In the genomic region with DNA sequence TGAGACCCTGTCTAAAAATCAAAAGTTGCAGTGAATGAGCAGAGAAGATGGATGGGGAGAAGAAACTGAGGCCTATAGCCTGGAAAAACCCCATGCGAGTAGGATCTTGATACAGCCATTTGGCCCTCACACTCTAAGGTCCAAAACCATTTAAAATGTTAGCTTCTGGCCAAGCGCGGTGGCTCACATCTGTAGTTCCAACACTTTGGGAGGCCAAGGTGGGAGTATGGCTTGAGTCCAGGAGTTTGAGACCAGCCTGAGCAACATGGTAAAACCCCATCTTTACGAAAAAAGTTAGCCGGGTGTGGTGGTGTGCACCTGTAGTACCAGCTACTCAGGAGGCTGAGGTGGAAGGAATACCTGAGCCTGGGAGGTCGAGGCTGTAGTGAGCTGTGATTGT, we compare ENCODE assay signal across 2 cellular contexts.
TF ChIP-seq lines count a peak whose summit lies in the region.

No MANE protein-coding gene starts in this region.

TF ChIP-seq in GM23338, 12 proteins besides CTCF, POLR2A, EP300 and RAD21 (continued from another document and continues in another):
- TF ChIP-seq, protein P1, sequence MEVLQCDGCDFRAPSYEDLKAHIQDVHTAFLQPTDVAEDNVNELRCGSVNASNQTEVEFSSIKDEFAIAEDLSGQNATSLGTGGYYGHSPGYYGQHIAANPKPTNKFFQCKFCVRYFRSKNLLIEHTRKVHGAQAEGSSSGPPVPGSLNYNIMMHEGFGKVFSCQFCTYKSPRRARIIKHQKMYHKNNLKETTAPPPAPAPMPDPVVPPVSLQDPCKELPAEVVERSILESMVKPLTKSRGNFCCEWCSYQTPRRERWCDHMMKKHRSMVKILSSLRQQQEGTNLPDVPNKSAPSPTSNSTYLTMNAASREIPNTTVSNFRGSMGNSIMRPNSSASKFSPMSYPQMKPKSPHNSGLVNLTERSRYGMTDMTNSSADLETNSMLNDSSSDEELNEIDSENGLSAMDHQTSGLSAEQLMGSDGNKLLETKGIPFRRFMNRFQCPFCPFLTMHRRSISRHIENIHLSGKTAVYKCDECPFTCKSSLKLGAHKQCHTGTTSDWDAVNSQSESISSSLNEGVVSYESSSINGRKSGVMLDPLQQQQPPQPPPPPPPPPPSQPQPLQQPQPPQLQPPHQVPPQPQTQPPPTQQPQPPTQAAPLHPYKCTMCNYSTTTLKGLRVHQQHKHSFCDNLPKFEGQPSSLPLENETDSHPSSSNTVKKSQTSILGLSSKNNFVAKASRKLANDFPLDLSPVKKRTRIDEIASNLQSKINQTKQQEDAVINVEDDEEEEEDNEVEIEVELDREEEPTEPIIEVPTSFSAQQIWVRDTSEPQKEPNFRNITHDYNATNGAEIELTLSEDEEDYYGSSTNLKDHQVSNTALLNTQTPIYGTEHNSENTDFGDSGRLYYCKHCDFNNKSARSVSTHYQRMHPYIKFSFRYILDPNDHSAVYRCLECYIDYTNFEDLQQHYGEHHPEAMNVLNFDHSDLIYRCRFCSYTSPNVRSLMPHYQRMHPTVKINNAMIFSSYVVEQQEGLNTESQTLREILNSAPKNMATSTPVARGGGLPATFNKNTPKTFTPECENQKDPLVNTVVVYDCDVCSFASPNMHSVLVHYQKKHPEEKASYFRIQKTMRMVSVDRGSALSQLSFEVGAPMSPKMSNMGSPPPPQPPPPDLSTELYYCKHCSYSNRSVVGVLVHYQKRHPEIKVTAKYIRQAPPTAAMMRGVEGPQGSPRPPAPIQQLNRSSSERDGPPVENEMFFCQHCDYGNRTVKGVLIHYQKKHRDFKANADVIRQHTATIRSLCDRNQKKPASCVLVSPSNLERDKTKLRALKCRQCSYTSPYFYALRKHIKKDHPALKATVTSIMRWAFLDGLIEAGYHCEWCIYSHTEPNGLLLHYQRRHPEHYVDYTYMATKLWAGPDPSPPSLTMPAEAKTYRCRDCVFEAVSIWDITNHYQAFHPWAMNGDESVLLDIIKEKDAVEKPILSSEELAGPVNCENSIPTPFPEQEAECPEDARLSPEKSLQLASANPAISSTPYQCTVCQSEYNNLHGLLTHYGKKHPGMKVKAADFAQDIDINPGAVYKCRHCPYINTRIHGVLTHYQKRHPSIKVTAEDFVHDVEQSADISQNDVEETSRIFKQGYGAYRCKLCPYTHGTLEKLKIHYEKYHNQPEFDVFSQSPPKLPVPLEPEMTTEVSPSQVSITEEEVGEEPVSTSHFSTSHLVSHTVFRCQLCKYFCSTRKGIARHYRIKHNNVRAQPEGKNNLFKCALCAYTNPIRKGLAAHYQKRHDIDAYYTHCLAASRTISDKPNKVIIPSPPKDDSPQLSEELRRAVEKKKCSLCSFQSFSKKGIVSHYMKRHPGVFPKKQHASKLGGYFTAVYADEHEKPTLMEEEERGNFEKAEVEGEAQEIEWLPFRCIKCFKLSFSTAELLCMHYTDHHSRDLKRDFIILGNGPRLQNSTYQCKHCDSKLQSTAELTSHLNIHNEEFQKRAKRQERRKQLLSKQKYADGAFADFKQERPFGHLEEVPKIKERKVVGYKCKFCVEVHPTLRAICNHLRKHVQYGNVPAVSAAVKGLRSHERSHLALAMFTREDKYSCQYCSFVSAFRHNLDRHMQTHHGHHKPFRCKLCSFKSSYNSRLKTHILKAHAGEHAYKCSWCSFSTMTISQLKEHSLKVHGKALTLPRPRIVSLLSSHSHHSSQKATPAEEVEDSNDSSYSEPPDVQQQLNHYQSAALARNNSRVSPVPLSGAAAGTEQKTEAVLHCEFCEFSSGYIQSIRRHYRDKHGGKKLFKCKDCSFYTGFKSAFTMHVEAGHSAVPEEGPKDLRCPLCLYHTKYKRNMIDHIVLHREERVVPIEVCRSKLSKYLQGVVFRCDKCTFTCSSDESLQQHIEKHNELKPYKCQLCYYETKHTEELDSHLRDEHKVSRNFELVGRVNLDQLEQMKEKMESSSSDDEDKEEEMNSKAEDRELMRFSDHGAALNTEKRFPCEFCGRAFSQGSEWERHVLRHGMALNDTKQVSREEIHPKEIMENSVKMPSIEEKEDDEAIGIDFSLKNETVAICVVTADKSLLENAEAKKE (CRISPR knock-in tag; IDR thresholded peaks at IDR 0.05) = no peak
- TF ChIP-seq NANOG (IDR thresholded peaks at IDR 0.05; ENCODE audit: borderline replicate concordance) (no peak), ZNF331 (CRISPR knock-in tag; IDR thresholded peaks at IDR 0.05; ENCODE audit: low read depth) (no peak), EZH2 (IDR thresholded peaks at IDR 0.05; ENCODE audit: low read depth, unreplicated experiment) (no peak), EZH2phosphoT487 (IDR thresholded peaks at IDR 0.05; ENCODE audit: unreplicated experiment) (no peak), CREB1 (CRISPR knock-in tag; IDR thresholded peaks at IDR 0.05; ENCODE audit: low read depth) (no peak), STAT1 (IDR thresholded peaks at IDR 0.05; ENCODE audit: unreplicated experiment) (no peak), POLR2AphosphoS5 (IDR thresholded peaks at IDR 0.05; ENCODE audit: low read depth) (no peak)
- TF ChIP-seq, protein P2, sequence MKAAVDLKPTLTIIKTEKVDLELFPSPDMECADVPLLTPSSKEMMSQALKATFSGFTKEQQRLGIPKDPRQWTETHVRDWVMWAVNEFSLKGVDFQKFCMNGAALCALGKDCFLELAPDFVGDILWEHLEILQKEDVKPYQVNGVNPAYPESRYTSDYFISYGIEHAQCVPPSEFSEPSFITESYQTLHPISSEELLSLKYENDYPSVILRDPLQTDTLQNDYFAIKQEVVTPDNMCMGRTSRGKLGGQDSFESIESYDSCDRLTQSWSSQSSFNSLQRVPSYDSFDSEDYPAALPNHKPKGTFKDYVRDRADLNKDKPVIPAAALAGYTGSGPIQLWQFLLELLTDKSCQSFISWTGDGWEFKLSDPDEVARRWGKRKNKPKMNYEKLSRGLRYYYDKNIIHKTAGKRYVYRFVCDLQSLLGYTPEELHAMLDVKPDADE (IDR thresholded peaks at IDR 0.05) = no peak
- TF ChIP-seq, protein P3, sequence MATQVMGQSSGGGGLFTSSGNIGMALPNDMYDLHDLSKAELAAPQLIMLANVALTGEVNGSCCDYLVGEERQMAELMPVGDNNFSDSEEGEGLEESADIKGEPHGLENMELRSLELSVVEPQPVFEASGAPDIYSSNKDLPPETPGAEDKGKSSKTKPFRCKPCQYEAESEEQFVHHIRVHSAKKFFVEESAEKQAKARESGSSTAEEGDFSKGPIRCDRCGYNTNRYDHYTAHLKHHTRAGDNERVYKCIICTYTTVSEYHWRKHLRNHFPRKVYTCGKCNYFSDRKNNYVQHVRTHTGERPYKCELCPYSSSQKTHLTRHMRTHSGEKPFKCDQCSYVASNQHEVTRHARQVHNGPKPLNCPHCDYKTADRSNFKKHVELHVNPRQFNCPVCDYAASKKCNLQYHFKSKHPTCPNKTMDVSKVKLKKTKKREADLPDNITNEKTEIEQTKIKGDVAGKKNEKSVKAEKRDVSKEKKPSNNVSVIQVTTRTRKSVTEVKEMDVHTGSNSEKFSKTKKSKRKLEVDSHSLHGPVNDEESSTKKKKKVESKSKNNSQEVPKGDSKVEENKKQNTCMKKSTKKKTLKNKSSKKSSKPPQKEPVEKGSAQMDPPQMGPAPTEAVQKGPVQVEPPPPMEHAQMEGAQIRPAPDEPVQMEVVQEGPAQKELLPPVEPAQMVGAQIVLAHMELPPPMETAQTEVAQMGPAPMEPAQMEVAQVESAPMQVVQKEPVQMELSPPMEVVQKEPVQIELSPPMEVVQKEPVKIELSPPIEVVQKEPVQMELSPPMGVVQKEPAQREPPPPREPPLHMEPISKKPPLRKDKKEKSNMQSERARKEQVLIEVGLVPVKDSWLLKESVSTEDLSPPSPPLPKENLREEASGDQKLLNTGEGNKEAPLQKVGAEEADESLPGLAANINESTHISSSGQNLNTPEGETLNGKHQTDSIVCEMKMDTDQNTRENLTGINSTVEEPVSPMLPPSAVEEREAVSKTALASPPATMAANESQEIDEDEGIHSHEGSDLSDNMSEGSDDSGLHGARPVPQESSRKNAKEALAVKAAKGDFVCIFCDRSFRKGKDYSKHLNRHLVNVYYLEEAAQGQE (IDR thresholded peaks at IDR 0.05; ENCODE audit: unreplicated experiment) = no peak

TF ChIP-seq in WTC11, 78 proteins besides CTCF, POLR2A, EP300 and RAD21 (continued from another document):
- TF ChIP-seq MXD4 (CRISPR knock-in tag; IDR thresholded peaks at IDR 0.05; ENCODE audit: borderline replicate concordance) (no peak), JUN (CRISPR knock-in tag; IDR thresholded peaks at IDR 0.05) (no peak), ZNF138 (CRISPR knock-in tag; conservative IDR thresholded peaks at IDR 0.05) (no peak), RELA (CRISPR knock-in tag; IDR thresholded peaks at IDR 0.05; ENCODE audit: borderline replicate concordance) (no peak), NFATC4 (CRISPR knock-in tag; IDR thresholded peaks at IDR 0.05) (no peak), FOXJ3 (CRISPR knock-in tag; IDR thresholded peaks at IDR 0.05; ENCODE audit: borderline replicate concordance) (no peak)
- TF ChIP-seq, protein P4, sequence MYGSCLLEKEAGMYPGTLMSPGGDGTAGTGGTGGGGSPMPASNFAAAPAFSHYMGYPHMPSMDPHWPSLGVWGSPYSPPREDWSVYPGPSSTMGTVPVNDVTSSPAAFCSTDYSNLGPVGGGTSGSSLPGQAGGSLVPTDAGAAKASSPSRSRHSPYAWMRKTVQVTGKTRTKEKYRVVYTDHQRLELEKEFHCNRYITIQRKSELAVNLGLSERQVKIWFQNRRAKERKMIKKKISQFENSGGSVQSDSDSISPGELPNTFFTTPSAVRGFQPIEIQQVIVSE (CRISPR knock-in tag; IDR thresholded peaks at IDR 0.05; ENCODE audit: borderline replicate concordance) = no peak
- TF ChIP-seq, protein P5, sequence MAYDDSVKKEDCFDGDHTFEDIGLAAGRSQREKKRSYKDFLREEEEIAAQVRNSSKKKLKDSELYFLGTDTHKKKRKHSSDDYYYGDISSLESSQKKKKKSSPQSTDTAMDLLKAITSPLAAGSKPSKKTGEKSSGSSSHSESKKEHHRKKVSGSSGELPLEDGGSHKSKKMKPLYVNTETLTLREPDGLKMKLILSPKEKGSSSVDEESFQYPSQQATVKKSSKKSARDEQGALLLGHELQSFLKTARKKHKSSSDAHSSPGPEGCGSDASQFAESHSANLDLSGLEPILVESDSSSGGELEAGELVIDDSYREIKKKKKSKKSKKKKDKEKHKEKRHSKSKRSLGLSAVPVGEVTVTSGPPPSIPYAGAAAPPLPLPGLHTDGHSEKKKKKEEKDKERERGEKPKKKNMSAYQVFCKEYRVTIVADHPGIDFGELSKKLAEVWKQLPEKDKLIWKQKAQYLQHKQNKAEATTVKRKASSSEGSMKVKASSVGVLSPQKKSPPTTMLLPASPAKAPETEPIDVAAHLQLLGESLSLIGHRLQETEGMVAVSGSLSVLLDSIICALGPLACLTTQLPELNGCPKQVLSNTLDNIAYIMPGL (CRISPR knock-in tag; IDR thresholded peaks at IDR 0.05) = no peak
